Comparison of ENCODE assay signal across 2 cellular contexts in the genomic region with DNA sequence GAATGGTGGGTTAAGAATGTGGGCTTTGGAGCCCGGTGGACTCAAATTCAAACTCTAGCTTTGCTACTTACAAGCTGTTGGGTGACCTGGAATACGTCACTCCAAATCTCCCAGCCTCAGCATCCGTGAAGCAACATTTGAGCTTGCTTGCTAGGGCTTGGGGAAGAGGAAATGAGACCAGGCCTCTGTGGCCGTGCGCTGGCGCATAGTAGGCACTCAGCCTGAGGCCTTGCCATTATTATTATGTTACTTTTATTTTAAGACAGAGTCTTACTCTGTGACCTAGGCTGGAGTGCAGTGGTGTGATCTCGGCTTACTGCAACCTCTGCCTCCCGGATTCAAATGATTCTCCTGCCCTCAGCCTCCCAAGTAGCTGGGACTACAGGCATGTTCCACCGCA.
TF ChIP-seq lines count a peak whose summit lies in the region.

No MANE protein-coding gene starts in this region.

TF ChIP-seq in HepG2, 621 proteins besides CTCF, POLR2A, EP300 and RAD21:
- TF ChIP-seq ZNF510 (CRISPR knock-in tag; IDR thresholded peaks at IDR 0.05; ENCODE audit: low read depth) (no peak), ZKSCAN1 (IDR thresholded peaks at IDR 0.05; ENCODE audit: low read length) (0 out of 2 replicates have a peak, but pooled peaks have one; percentile 37)

TF ChIP-seq in K562, 482 proteins besides CTCF, POLR2A, EP300 and RAD21:
- TF ChIP-seq ILK (tag; IDR thresholded peaks at IDR 0.05; ENCODE audit: borderline replicate concordance, low read depth) (no peak), AFF1 (IDR thresholded peaks at IDR 0.05; ENCODE audit: low read depth in 1 of 2, partially characterized antibody in 2 of 2) (no peak), ZNF57 (CRISPR knock-in tag; IDR thresholded peaks at IDR 0.05) (no peak), ZNF79 (CRISPR knock-in tag; IDR thresholded peaks at IDR 0.05; ENCODE audit: low read depth) (no peak), ZKSCAN1 (IDR thresholded peaks at IDR 0.05; ENCODE audit: low read depth, low read length) (peak; percentile 95)
